9 cellular contexts compared by ENCODE assay signal in genomic region chr2:204027105-204027504, GRCh38.
DNase-seq lines count a peak whose midpoint lies in the region; ATAC-seq, FAIRE-seq and TF ChIP-seq lines count a peak whose summit lies in the region.
"Had no signal": no experiment of that assay in that cellular context is flagged by ENCODE, and none has a peak within 500 bp of the region (broad histone marks: within the 10 kb centered on the region; RNA-seq: fewer than 3 reads in every experiment).

No MANE protein-coding gene starts in this region.

- H3K27me3 ChIP-seq in upper lobe of right lung: no peaks in the 10 kb centered on the region

- H3K36me3 ChIP-seq in upper lobe of right lung: no peaks in the 10 kb centered on the region

- no peak overlapping the region for H3K27ac ChIP-seq in upper lobe of right lung

- no peaks in the 10 kb centered on the region for H3K4me1 ChIP-seq in upper lobe of right lung

- H3K9me3 ChIP-seq in upper lobe of right lung: no peaks in the 10 kb centered on the region

- no peak overlapping the region for H3K4me3 ChIP-seq in upper lobe of right lung

- ATAC-seq in HG02943 (IDR thresholded peaks at IDR 0.05; ENCODE audit: low read depth, unreplicated experiment): peak; percentile 84
- no peak for ATAC-seq in upper lobe of right lung

- no peak for TF ChIP-seq CTCF in upper lobe of right lung (IDR thresholded peaks at IDR 0.05)

- FAIRE-seq in RCC 7860 (lab: Jason Lieb, UNC): no peak
- FAIRE-seq: G401.6 had no signal

- intact Hi-C loops in upper lobe of right lung (cut with DNase I): no loop called here

- peak; percentile 25 for DNase-seq in activated naive CD4-positive, alpha-beta T cell treated with Interleukin-2 at 50 U/mL for 16 hours
- DNase-seq in activated naive CD4-positive, alpha-beta T cell treated with anti-CD3 and anti-CD28 coated beads, Interleukin-2, amount 50 U/mL, for 16 hours: no peak
- DNase-seq in RCC 7860 (ENCODE audit: low spot score) (peak; percentile 33), lung microvascular endothelial cell (ENCODE audit: low read depth in 2 of 2) (peak; percentile 62 to 90), occipital lobe (lab: John Stamatoyannopoulos, UW) (no peak), UCSD-AML1 (lab: John Stamatoyannopoulos, UW; ENCODE audit: unreplicated experiment) (no peak), upper lobe of right lung (no peak)

Comparison
In these comparisons a context has a peak if more than half of its experiments do, and no peak if none do; other contexts are left out.
1. DNase-seq: peak in activated naive CD4-positive, alpha-beta T cell treated with Interleukin-2 at 50 U/mL for 16 hours (single experiment), RCC 7860 (single experiment) and lung microvascular endothelial cell (2 of 2); none in activated naive CD4-positive, alpha-beta T cell treated with anti-CD3 and anti-CD28 coated beads, Interleukin-2, amount 50 U/mL, for 16 hours (single experiment), occipital lobe (single experiment), UCSD-AML1 (single experiment) and upper lobe of right lung (single experiment).